1 cellular context compared by ENCODE assay signal in genomic region chr16:82063456-82064082, GRCh38.
TF ChIP-seq lines count a peak whose summit lies in the region.

No MANE protein-coding gene starts in this region.

TF ChIP-seq in HepG2, 621 proteins besides CTCF, POLR2A, EP300 and RAD21 (continued from another document):
- TF ChIP-seq, protein P1, sequence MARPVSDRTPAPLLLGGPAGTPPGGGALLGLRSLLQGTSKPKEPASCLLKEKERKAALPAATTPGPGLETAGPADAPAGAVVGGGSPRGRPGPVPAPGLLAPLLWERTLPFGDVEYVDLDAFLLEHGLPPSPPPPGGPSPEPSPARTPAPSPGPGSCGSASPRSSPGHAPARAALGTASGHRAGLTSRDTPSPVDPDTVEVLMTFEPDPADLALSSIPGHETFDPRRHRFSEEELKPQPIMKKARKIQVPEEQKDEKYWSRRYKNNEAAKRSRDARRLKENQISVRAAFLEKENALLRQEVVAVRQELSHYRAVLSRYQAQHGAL (CRISPR knock-in tag; IDR thresholded peaks at IDR 0.05; ENCODE audit: not compliant biosample characterization) = no peak
- no peak for TF ChIP-seq HNRNPK (IDR thresholded peaks at IDR 0.05; ENCODE audit: low read depth, low read length, poor library complexity, severe bottlenecking)
- TF ChIP-seq AHR (CRISPR knock-in tag; IDR thresholded peaks at IDR 0.05) = no peak
- TF ChIP-seq BRD4 (CRISPR knock-in tag; IDR thresholded peaks at IDR 0.05) = no peak
- TF ChIP-seq, protein P2, sequence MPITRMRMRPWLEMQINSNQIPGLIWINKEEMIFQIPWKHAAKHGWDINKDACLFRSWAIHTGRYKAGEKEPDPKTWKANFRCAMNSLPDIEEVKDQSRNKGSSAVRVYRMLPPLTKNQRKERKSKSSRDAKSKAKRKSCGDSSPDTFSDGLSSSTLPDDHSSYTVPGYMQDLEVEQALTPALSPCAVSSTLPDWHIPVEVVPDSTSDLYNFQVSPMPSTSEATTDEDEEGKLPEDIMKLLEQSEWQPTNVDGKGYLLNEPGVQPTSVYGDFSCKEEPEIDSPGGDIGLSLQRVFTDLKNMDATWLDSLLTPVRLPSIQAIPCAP (CRISPR knock-in tag; IDR thresholded peaks at IDR 0.05; ENCODE audit: low read depth) = no peak
- no peak for TF ChIP-seq DZIP1 (CRISPR knock-in tag; IDR thresholded peaks at IDR 0.05)
- TF ChIP-seq POGK (CRISPR knock-in tag; conservative IDR thresholded peaks at IDR 0.05) = no peak
- no peak for TF ChIP-seq AKNA (CRISPR knock-in tag; IDR thresholded peaks at IDR 0.05; ENCODE audit: borderline replicate concordance)
- no peak for TF ChIP-seq TFAP4 (IDR thresholded peaks at IDR 0.05; ENCODE audit: borderline replicate concordance, low read depth)
- no peak for TF ChIP-seq ZNF225 (CRISPR knock-in tag; IDR thresholded peaks at IDR 0.05)
- 0 out of 2 replicates have a peak, but pooled peaks have one; percentile 23 for TF ChIP-seq SP4 (CRISPR knock-in tag; IDR thresholded peaks at IDR 0.05)
- no peak for TF ChIP-seq ZNF20 (CRISPR knock-in tag; IDR thresholded peaks at IDR 0.05)
- no peak for TF ChIP-seq KDM5A (IDR thresholded peaks at IDR 0.05; ENCODE audit: borderline replicate concordance, low read length)
- 0 out of 2 replicates have a peak, but pooled peaks have one; percentile 42 for TF ChIP-seq ZNF234 (CRISPR knock-in tag; conservative IDR thresholded peaks at IDR 0.05)
- TF ChIP-seq ZNF614 (CRISPR knock-in tag; IDR thresholded peaks at IDR 0.05; ENCODE audit: borderline replicate concordance) = no peak
- no peak for TF ChIP-seq ATAD3A (CRISPR knock-in tag; IDR thresholded peaks at IDR 0.05)
- no peak for TF ChIP-seq GABPB1 (CRISPR knock-in tag; IDR thresholded peaks at IDR 0.05)
- peak; percentile 29; the same call in 1 of the 2 replicates for TF ChIP-seq GATAD2A (CRISPR knock-in tag; IDR thresholded peaks at IDR 0.05)
- TF ChIP-seq FOSL2 (CRISPR knock-in tag; IDR thresholded peaks at IDR 0.05) = peak; percentile 36
- TF ChIP-seq ATF4 (CRISPR knock-in tag; IDR thresholded peaks at IDR 0.05) = no peak
- TF ChIP-seq ZFP90 (CRISPR knock-in tag; IDR thresholded peaks at IDR 0.05; ENCODE audit: borderline replicate concordance) = no peak; the same call in 1 of the 2 replicates
- TF ChIP-seq MTF2 (CRISPR knock-in tag; IDR thresholded peaks at IDR 0.05; ENCODE audit: borderline replicate concordance) = no peak
- peak; percentile 32; the same call in 1 of the 2 replicates for TF ChIP-seq SOX5 (CRISPR knock-in tag; IDR thresholded peaks at IDR 0.05; ENCODE audit: borderline replicate concordance)
- no peak for TF ChIP-seq ZGPAT (CRISPR knock-in tag; IDR thresholded peaks at IDR 0.05)
- no peak for TF ChIP-seq JUND (CRISPR knock-in tag; IDR thresholded peaks at IDR 0.05)
- 0 out of 2 replicates have a peak, but pooled peaks have one; percentile 31 for TF ChIP-seq SALL1 (CRISPR knock-in tag; IDR thresholded peaks at IDR 0.05)
